Comparison of ENCODE assay signal across 8 cellular contexts in genomic region chr16:18561727-18562314, GRCh38. TPM values are rescaled to one million over a fixed set of nuclear protein-coding genes. Genes with fewer than 3 reads are reported as not detected.
A peak's percentile ranks its signal among the peaks of the same experiment; 100 is the strongest.
DNase-seq lines count a peak whose midpoint lies in the region; ATAC-seq lines count a peak whose summit lies in the region.
"Not testable (repeated sequence)": the region's sequence is repeated elsewhere in the genome, so short reads cannot be mapped to it uniquely, and the experiment has no call there.

Gene NOMO2 (minus strand): TSS chr16:18562097. CDS start chr16:18562040, 57 bp downstream.

- H3K27ac Mint-ChIP-seq in T-helper 17 cell; activated naive CD4-positive, alpha-beta T cell treated with anti-CD3 and anti-CD28 coated beads, Interleukin-2, amount 50 U/mL, for 24 hours: not testable (repeated sequence)

- H3K36me3 ChIP-seq in neuron (ENCODE audit: insufficient read depth, low read length), result not testable (repeated sequence)

- not testable (repeated sequence) for H3K4me1 ChIP-seq in neuron (ENCODE audit: insufficient read depth, low read length)

- peak within 1 kb of the TSS; percentile 82 for H3K4me3 Mint-ChIP-seq in T-helper 17 cell
- peak within 1 kb of the TSS; percentile 68 for H3K4me3 Mint-ChIP-seq in activated naive CD4-positive, alpha-beta T cell treated with anti-CD3 and anti-CD28 coated beads, Interleukin-2, amount 50 U/mL, for 24 hours

- H3K9me3 Mint-ChIP-seq in activated naive CD4-positive, alpha-beta T cell treated with anti-CD3 and anti-CD28 coated beads, Interleukin-2, amount 50 U/mL, for 24 hours, result not testable (repeated sequence)

- not testable (repeated sequence) for DNase-seq in Caki2 (ENCODE audit: low read depth); glomerular endothelial cell (ENCODE audit: extremely low read depth, low read depth, low spot score)
- peak; percentile 82 to 92 (median 89) for DNase-seq in T-helper 17 cell
- DNase-seq in stimulated activated CD8-positive, alpha-beta memory T cell treated with anti-CD3 and anti-CD28 coated beads, Interleukin-4, amount 100 ng/mL, for 1 hour (ENCODE audit: low read depth in 2 of 2, low spot score in 1 of 2), result peak; percentile 63 to 83

- H3K27me3 Mint-ChIP-seq in T-helper 17 cell; activated naive CD4-positive, alpha-beta T cell treated with anti-CD3 and anti-CD28 coated beads, Interleukin-2, amount 50 U/mL, for 24 hours: not testable (repeated sequence)

- H3K27me3 ChIP-seq in neuron (ENCODE audit: insufficient read depth, low read length), result not testable (repeated sequence)

- in situ Hi-C loops in Caki2 (cut with HindIII; ENCODE audit: low pct_unique_long_range_greater_than_20kb, low sequenced_read_pairs), result not testable (repeated sequence)

- H3K9me3 ChIP-seq in T-helper 17 cell (ENCODE audit: control insufficient read depth, low read length, poor library complexity, severe bottlenecking); neuron (ENCODE audit: low read length): not testable (repeated sequence)

- H3K4me3 ChIP-seq in neuron (ENCODE audit: low read length), result peak within 1 kb of the TSS; percentile 53

- ATAC-seq in GM21526 (IDR thresholded peaks at IDR 0.05; ENCODE audit: low FRiP score, unreplicated experiment) (peak; percentile 82), HG03460 (IDR thresholded peaks at IDR 0.05; ENCODE audit: unreplicated experiment) (peak; percentile 92), T-helper 17 cell (peak; percentile 92)

- not testable (repeated sequence) for H3K36me3 Mint-ChIP-seq in T-helper 17 cell (ENCODE audit: low read depth); activated naive CD4-positive, alpha-beta T cell treated with anti-CD3 and anti-CD28 coated beads, Interleukin-2, amount 50 U/mL, for 24 hours

- not testable (repeated sequence) for H3K4me1 Mint-ChIP-seq in T-helper 17 cell
- peaks cover 16% of the 10 kb centered on the region for H3K4me1 Mint-ChIP-seq in activated naive CD4-positive, alpha-beta T cell treated with anti-CD3 and anti-CD28 coated beads, Interleukin-2, amount 50 U/mL, for 24 hours

- H2AFZ ChIP-seq in neuron (ENCODE audit: low read depth, low read length), result not testable (repeated sequence)

RNA-seq across cellular contexts. Expression of gene NOMO2, which starts in this region (rescaled TPM):
- total RNA-seq in Caki2 (2014; rRNA removed; shearing (Covaris generic); ENCODE audit: low replicate concordance), result 141 and 150 TPM in 2 replicates
- total RNA-seq in T-helper 17 cell, result 100 to 1,000 TPM in 1 of 2 donors, 10 to 100 TPM in 1; 75.1 to 122 TPM
- total RNA-seq in glomerular endothelial cell, result 200 and 248 TPM in 2 replicates
